ENCODE assay signal across 1 cellular context in genomic region chr9:19229725-19230355, GRCh38.
TF ChIP-seq lines count a peak whose summit lies in the region.

No MANE protein-coding gene starts in this region.

TF ChIP-seq in H1, 55 proteins besides CTCF, POLR2A, EP300 and RAD21 (continued from another document):
- TF ChIP-seq POLR2AphosphoS5 (IDR thresholded peaks at IDR 0.05; ENCODE audit: low read depth, low read length) (peak; percentile 24), ATF3 (IDR thresholded peaks at IDR 0.05; ENCODE audit: insufficient read depth, low read depth, low read length) (no peak), POU5F1 (IDR thresholded peaks at IDR 0.05; ENCODE audit: low read depth, low read length) (no peak)
TF ChIP-seq in H1: peak in this region for 12.
